8 cellular contexts compared by ENCODE assay signal in genomic region chr1:27102707-27103468, GRCh38. TPM values are rescaled to one million over a fixed set of nuclear protein-coding genes. Genes with fewer than 3 reads are reported as not detected.
DNase-seq lines count a peak whose midpoint lies in the region; ATAC-seq, FAIRE-seq and TF ChIP-seq lines count a peak whose summit lies in the region.

No MANE protein-coding gene starts in this region.

- TF ChIP-seq POLR2A in prostate gland (IDR thresholded peaks at IDR 0.05): no peak

- intact Hi-C loops in head of caudate nucleus (cut with DNase I) (loop anchor here (2.0 kb wide), 1 partner anchor 182 kb away; no protein-coding TSS in a partner anchor), prostate gland (cut with DNase I) (loop anchor here (2.0 to 10.0 kb wide), 2 partner anchors 182 to 282 kb away; partner anchors contain the start of gene CD164L2)

- H3K4me1 ChIP-seq in prostate gland (replicated peaks): peaks cover 6% of the 10 kb centered on the region

- no peak overlapping the region for H3K27ac ChIP-seq in prostate gland

- no peaks in the 10 kb centered on the region for H3K9me3 ChIP-seq in prostate gland

- H3K36me3 ChIP-seq in prostate gland: no peaks in the 10 kb centered on the region

- DNase-seq in D721Med (ENCODE audit: insufficient read length, low spot score) (peak; percentile 79), HPDE6-E6E7 (ENCODE audit: extremely low spot score) (peak; percentile 73), SK-N-DZ (ENCODE audit: low spot score) (peak; percentile 63), head of caudate nucleus (peak; percentile 53 to 94 (median 85)), prostate gland (ENCODE audit: low spot score) (peak; percentile 66), RKO (ENCODE audit: low spot score) (no peak)
- peak; percentile 67 to 82 (median 78) for DNase-seq in activated naive CD4-positive, alpha-beta T cell (lab: John Stamatoyannopoulos, UW)

- WGBS in prostate gland: 40% methylated on average over 15 of the region's 15 CpGs

- no peak for ATAC-seq in HG02981 (IDR thresholded peaks at IDR 0.05; ENCODE audit: unreplicated experiment)

- FAIRE-seq in D721Med (lab: Jason Lieb, UNC): no peak

- TF ChIP-seq CTCF in D721Med (IDR thresholded peaks at IDR 0.05; ENCODE audit: insufficient read depth, missing control alignments) (peak; percentile 89), prostate gland (IDR thresholded peaks at IDR 0.05) (peak; percentile 91 to 99 (median 98))

- H3K27me3 ChIP-seq in prostate gland (replicated peaks; ENCODE audit: insufficient read depth): no peaks in the 10 kb centered on the region

- no peak overlapping the region for H3K4me3 ChIP-seq in prostate gland

RNA-seq across cellular contexts. Expression of gene SLC9A1, which starts 52.0 kb away (rescaled TPM):
- 3.7 and 5.6 TPM in 2 replicates for polyA plus RNA-seq in SK-N-DZ (2014; cell fraction: cytosol; rRNA removed)
- polyA plus RNA-seq in SK-N-DZ (2014; cell fraction: nucleus; rRNA removed): 2.2 and 5.6 TPM in 2 replicates
- 10 to 100 TPM; 22.9 to 30.4 TPM for total RNA-seq in prostate gland
